Comparison of ENCODE assay signal across 1 cellular context in genomic region chr7:47505317-47506007, GRCh38.
TF ChIP-seq lines count a peak whose summit lies in the region.

No MANE protein-coding gene starts in this region.

TF ChIP-seq in HepG2, 621 proteins besides CTCF, POLR2A, EP300 and RAD21 (continued from another document):
- no peak for TF ChIP-seq ZSCAN5A (CRISPR knock-in tag; IDR thresholded peaks at IDR 0.05; ENCODE audit: borderline replicate concordance)
